In genomic region chr18:11859903-11860407, GRCh38 we compare ENCODE assay signal across 1 cellular context.
TF ChIP-seq lines count a peak whose summit lies in the region.

No MANE protein-coding gene starts in this region.

TF ChIP-seq in HepG2, 621 proteins besides CTCF, POLR2A, EP300 and RAD21 (continues in another document):
- TF ChIP-seq U2AF2 (IDR thresholded peaks at IDR 0.05; ENCODE audit: low read depth, low read length): no peak
- TF ChIP-seq HOXA3 (CRISPR knock-in tag; IDR thresholded peaks at IDR 0.05): 0 out of 2 replicates have a peak, but pooled peaks have one; percentile 19
- TF ChIP-seq NR2F6 (IDR thresholded peaks at IDR 0.05): no peak; the same call in 1 of the 2 replicates
- TF ChIP-seq NR2F6 (CRISPR knock-in tag; IDR thresholded peaks at IDR 0.05): peak; percentile 75
- no peak for TF ChIP-seq ZNF709 (CRISPR knock-in tag; IDR thresholded peaks at IDR 0.05)
- no peak for TF ChIP-seq ETS1 (CRISPR knock-in tag; IDR thresholded peaks at IDR 0.05)
- no peak for TF ChIP-seq MTF1 (CRISPR knock-in tag; IDR thresholded peaks at IDR 0.05)
- TF ChIP-seq ZBTB21 (CRISPR knock-in tag; IDR thresholded peaks at IDR 0.05): peak; percentile 81
- peak; percentile 76 for TF ChIP-seq SAP130 (CRISPR knock-in tag; IDR thresholded peaks at IDR 0.05; ENCODE audit: low read depth)
- TF ChIP-seq FOXA3 (CRISPR knock-in tag; IDR thresholded peaks at IDR 0.05): 0 out of 2 replicates have a peak, but pooled peaks have one; percentile 7
- peak; percentile 50 for TF ChIP-seq CREB1 (IDR thresholded peaks at IDR 0.05)
- TF ChIP-seq CREB1 (CRISPR knock-in tag; IDR thresholded peaks at IDR 0.05): no peak
- TF ChIP-seq PPARG (CRISPR knock-in tag; conservative IDR thresholded peaks at IDR 0.05): peak; percentile 10; the same call in 1 of the 2 replicates
- TF ChIP-seq RXRB (CRISPR knock-in tag; IDR thresholded peaks at IDR 0.05; ENCODE audit: borderline replicate concordance): peak; percentile 55; the same call in 1 of the 2 replicates
- no peak for TF ChIP-seq SOX6 (IDR thresholded peaks at IDR 0.05)
- TF ChIP-seq SOX6 (CRISPR knock-in tag; IDR thresholded peaks at IDR 0.05): peak; percentile 43; the same call in 1 of the 2 replicates
- TF ChIP-seq FOSL1 (CRISPR knock-in tag; IDR thresholded peaks at IDR 0.05; ENCODE audit: borderline replicate concordance): peak; percentile 75; the same call in 1 of the 2 replicates
- no peak for TF ChIP-seq ZNF414 (CRISPR knock-in tag; IDR thresholded peaks at IDR 0.05)
- peak; percentile 50; the same call in 1 of the 2 replicates for TF ChIP-seq MED1 (CRISPR knock-in tag; IDR thresholded peaks at IDR 0.05)
- TF ChIP-seq FOSL2 (CRISPR knock-in tag; IDR thresholded peaks at IDR 0.05): peak; percentile 97
- peak; percentile 54; the same call in 1 of the 2 replicates for TF ChIP-seq JUNB (CRISPR knock-in tag; IDR thresholded peaks at IDR 0.05; ENCODE audit: borderline replicate concordance)
- peak; percentile 57; the same call in 1 of the 2 replicates for TF ChIP-seq ZHX2 (IDR thresholded peaks at IDR 0.05; ENCODE audit: low read depth)
- no peak for TF ChIP-seq ZHX2 (CRISPR knock-in tag; IDR thresholded peaks at IDR 0.05; ENCODE audit: borderline replicate concordance)
- TF ChIP-seq ELF3 (CRISPR knock-in tag; IDR thresholded peaks at IDR 0.05): peak; percentile 40; the same call in 1 of the 2 replicates
- 0 out of 2 replicates have a peak, but pooled peaks have one; percentile 21 for TF ChIP-seq MLX (CRISPR knock-in tag; IDR thresholded peaks at IDR 0.05)
- TF ChIP-seq NR0B2 (CRISPR knock-in tag; IDR thresholded peaks at IDR 0.05): no peak
- TF ChIP-seq CSRNP2 (CRISPR knock-in tag; conservative IDR thresholded peaks at IDR 0.05; ENCODE audit: low read depth): no peak
- no peak for TF ChIP-seq BCL3 (CRISPR knock-in tag; IDR thresholded peaks at IDR 0.05)
- no peak for TF ChIP-seq ZNF567 (CRISPR knock-in tag; IDR thresholded peaks at IDR 0.05; ENCODE audit: borderline replicate concordance)
- peak; percentile 74; the same call in 1 of the 2 replicates for TF ChIP-seq SOX5 (CRISPR knock-in tag; IDR thresholded peaks at IDR 0.05; ENCODE audit: borderline replicate concordance)
- no peak for TF ChIP-seq SOX13 (IDR thresholded peaks at IDR 0.05)
- peak in 1 of 2 experiments; percentile 48; a peak in 1 of 4 replicates for TF ChIP-seq SOX13 (CRISPR knock-in tag; conservative IDR thresholded peaks at IDR 0.05 in 1 of 2, IDR thresholded peaks at IDR 0.05 in 1 of 2)
- no peak for TF ChIP-seq KMT2A (CRISPR knock-in tag; IDR thresholded peaks at IDR 0.05)
- TF ChIP-seq ZNF788 (CRISPR knock-in tag; IDR thresholded peaks at IDR 0.05; ENCODE audit: borderline replicate concordance): 0 out of 2 replicates have a peak, but pooled peaks have one; percentile 17
- 0 out of 2 replicates have a peak, but pooled peaks have one; percentile 21 for TF ChIP-seq ERF (CRISPR knock-in tag; IDR thresholded peaks at IDR 0.05)
- TF ChIP-seq BCL6 (CRISPR knock-in tag; IDR thresholded peaks at IDR 0.05): peak; percentile 42; the same call in 1 of the 2 replicates
- no peak for TF ChIP-seq ZFP41 (CRISPR knock-in tag; IDR thresholded peaks at IDR 0.05; ENCODE audit: borderline replicate concordance)
- TF ChIP-seq ZNF749 (CRISPR knock-in tag; IDR thresholded peaks at IDR 0.05; ENCODE audit: borderline replicate concordance): no peak
- TF ChIP-seq HMG20A (CRISPR knock-in tag; IDR thresholded peaks at IDR 0.05; ENCODE audit: borderline replicate concordance): peak; percentile 17; the same call in 1 of the 2 replicates
- peak; percentile 57; the same call in 1 of the 2 replicates for TF ChIP-seq RXRA (CRISPR knock-in tag; IDR thresholded peaks at IDR 0.05)
- TF ChIP-seq PRDM4 (CRISPR knock-in tag; IDR thresholded peaks at IDR 0.05; ENCODE audit: borderline replicate concordance): no peak
- 0 out of 2 replicates have a peak, but pooled peaks have one; percentile 24 for TF ChIP-seq FOXP4 (CRISPR knock-in tag; IDR thresholded peaks at IDR 0.05)
- TF ChIP-seq SALL1 (CRISPR knock-in tag; IDR thresholded peaks at IDR 0.05): peak; percentile 29; the same call in 1 of the 2 replicates
- TF ChIP-seq PAF1 (CRISPR knock-in tag; IDR thresholded peaks at IDR 0.05): no peak
- peak; percentile 44; the same call in 1 of the 2 replicates for TF ChIP-seq TBX2 (CRISPR knock-in tag; IDR thresholded peaks at IDR 0.05; ENCODE audit: borderline replicate concordance)
- peak; percentile 9; the same call in 1 of the 2 replicates for TF ChIP-seq CREM (IDR thresholded peaks at IDR 0.05)
- no peak for TF ChIP-seq CREM (CRISPR knock-in tag; IDR thresholded peaks at IDR 0.05)
- TF ChIP-seq ZNF644 (CRISPR knock-in tag; IDR thresholded peaks at IDR 0.05; ENCODE audit: low read depth): 0 out of 2 replicates have a peak, but pooled peaks have one; percentile 29
- peak; percentile 48 for TF ChIP-seq ETV5 (CRISPR knock-in tag; IDR thresholded peaks at IDR 0.05; ENCODE audit: borderline replicate concordance)
